ENCODE assay signal across 2 cellular contexts in genomic region chr4:87054900-87055299, GRCh38.
TF ChIP-seq lines count a peak whose summit lies in the region.

No MANE protein-coding gene starts in this region.

TF ChIP-seq in GM23338, 12 proteins besides CTCF, POLR2A, EP300 and RAD21:
- TF ChIP-seq REST (IDR thresholded peaks at IDR 0.05; ENCODE audit: unreplicated experiment) (no peak), ZNF114 (CRISPR knock-in tag; IDR thresholded peaks at IDR 0.05) (no peak), EZH2phosphoT487 (IDR thresholded peaks at IDR 0.05; ENCODE audit: unreplicated experiment) (no peak), NANOG (IDR thresholded peaks at IDR 0.05; ENCODE audit: borderline replicate concordance) (no peak), STAT1 (IDR thresholded peaks at IDR 0.05; ENCODE audit: unreplicated experiment) (no peak), CREB1 (CRISPR knock-in tag; IDR thresholded peaks at IDR 0.05; ENCODE audit: low read depth) (no peak), ZNF331 (CRISPR knock-in tag; IDR thresholded peaks at IDR 0.05; ENCODE audit: low read depth) (no peak), JUNB (IDR thresholded peaks at IDR 0.05; ENCODE audit: unreplicated experiment) (no peak), EZH2 (IDR thresholded peaks at IDR 0.05; ENCODE audit: low read depth, unreplicated experiment) (no peak), POLR2AphosphoS5 (IDR thresholded peaks at IDR 0.05; ENCODE audit: low read depth) (no peak), ZNF462 (CRISPR knock-in tag; IDR thresholded peaks at IDR 0.05) (no peak), ETS1 (IDR thresholded peaks at IDR 0.05) (no peak)

TF ChIP-seq in K562, 482 proteins besides CTCF, POLR2A, EP300 and RAD21 (continued from another document):
- TF ChIP-seq RERE (CRISPR knock-in tag; IDR thresholded peaks at IDR 0.05; ENCODE audit: borderline replicate concordance) (no peak), CCAR2 (IDR thresholded peaks at IDR 0.05; ENCODE audit: low read depth, low read length) (no peak)
